In genomic region chr17:13393841-13394710, GRCh38 we compare ENCODE assay signal across 16 cellular contexts.
A peak's percentile ranks its signal among the peaks of the same experiment; 100 is the strongest.
DNase-seq lines count a peak whose midpoint lies in the region; ATAC-seq, FAIRE-seq and TF ChIP-seq lines count a peak whose summit lies in the region.
"Had no signal": no experiment of that assay in that cellular context is flagged by ENCODE, and none has a peak within 500 bp of the region (broad histone marks: within the 10 kb centered on the region; RNA-seq: fewer than 3 reads in every experiment).

No MANE protein-coding gene starts in this region.

- TF ChIP-seq CTCF in HEK293 (tag by site-specific recombination; IDR thresholded peaks at IDR 0.05), result no peak
- TF ChIP-seq CTCF in heart left ventricle (IDR thresholded peaks at IDR 0.05), result no peak
- TF ChIP-seq CTCF in D721Med (IDR thresholded peaks at IDR 0.05; ENCODE audit: insufficient read depth, missing control alignments), result no peak

- H3K9me3 ChIP-seq in HEK293 (ENCODE audit: control insufficient read depth, insufficient read depth, low read depth, low read length) (no peaks in the 10 kb centered on the region), heart left ventricle (no peaks in the 10 kb centered on the region), skeletal muscle satellite cell (replicated peaks; ENCODE audit: low read length) (no peaks in the 10 kb centered on the region)
- H3K9me3 ChIP-seq: psoas muscle had no signal

- ATAC-seq in activated T-helper 17 cell treated with anti-CD3 and anti-CD28 coated beads, Interleukin-2, amount 50 U/mL, for 72 hours (replicated peaks), result peak; percentile 31
- ATAC-seq in heart left ventricle, result peak in 3 of 4 donors; percentile 37 to 91 (median 89)
- no peak for ATAC-seq in HG03565 (IDR thresholded peaks at IDR 0.05; ENCODE audit: unreplicated experiment)
- no peak for ATAC-seq in GM21619 (IDR thresholded peaks at IDR 0.05; ENCODE audit: unreplicated experiment)
- ATAC-seq: psoas muscle had no signal

- H3K36me3 ChIP-seq in HEK293 (ENCODE audit: control insufficient read depth in 2 of 2, insufficient read depth in 1 of 2, low read length in 2 of 2) (no peaks in the 10 kb centered on the region; a peak in 1 of 3 replicates), heart left ventricle (no peaks in the 10 kb centered on the region), skeletal muscle satellite cell (ENCODE audit: insufficient read depth, low read length) (no peaks in the 10 kb centered on the region)

- TF ChIP-seq POLR2A in heart left ventricle (IDR thresholded peaks at IDR 0.05), result no peak

- H3K27me3 ChIP-seq in heart left ventricle (no peaks in the 10 kb centered on the region), skeletal muscle satellite cell (ENCODE audit: control insufficient read depth, insufficient read depth, low read length) (no peaks in the 10 kb centered on the region)

- peak overlapping the region; percentile 46 for H3K4me2 ChIP-seq in skeletal muscle satellite cell (ENCODE audit: low read length)

- CTCF ChIA-PET in HEK293 (lab: Yijun Ruan, JAX), result no interaction called here

- H3K27me3 Mint-ChIP-seq in activated T-helper 17 cell treated with anti-CD3 and anti-CD28 coated beads, Interleukin-2, amount 50 U/mL, for 72 hours, result peaks cover 7% of the 10 kb centered on the region

- H3K4me1 ChIP-seq in HEK293 (ENCODE audit: control insufficient read depth, insufficient read depth, low read length) (no peaks in the 10 kb centered on the region), heart left ventricle (peaks cover 0 to 5% (median 0%) of the 10 kb centered on the region in 12 donors), skeletal muscle satellite cell (ENCODE audit: control insufficient read depth, insufficient read depth, low read length) (peaks cover 19% of the 10 kb centered on the region)
- H3K4me1 ChIP-seq: psoas muscle had no signal

- no peak overlapping the region for H3K27ac Mint-ChIP-seq in activated T-helper 17 cell treated with anti-CD3 and anti-CD28 coated beads, Interleukin-2, amount 50 U/mL, for 72 hours

- H3K9ac ChIP-seq in skeletal muscle satellite cell (ENCODE audit: low read depth, low read length), result no peak overlapping the region

- peak in 1 of 5 donors; percentile 52 for DNase-seq in heart left ventricle
- no peak for DNase-seq in NCI-H2227 treated with DMSO at 0.1 percent for 48 hours (lab: John Stamatoyannopoulos, UW)
- no peak for DNase-seq in D721Med (ENCODE audit: insufficient read length, low spot score)
- DNase-seq: activated CD4-positive, alpha-beta T cell treated with anti-CD3 and anti-CD28 coated beads, Interleukin-2, amount 50 U/mL, for 1 hour; DMS53; H7; mesendoderm; NCI-H2107; psoas muscle; T-helper 1 cell had no signal

- H3K36me3 Mint-ChIP-seq in activated T-helper 17 cell treated with anti-CD3 and anti-CD28 coated beads, Interleukin-2, amount 50 U/mL, for 72 hours (ENCODE audit: low read depth), result no peaks in the 10 kb centered on the region

- no peak for FAIRE-seq in D721Med (lab: Jason Lieb, UNC)
- FAIRE-seq: colon had no signal

- 60 to 69% (median 66%) methylated on average over 12 of the region's 12 CpGs for WGBS in heart left ventricle, 4 donors

- H3K4me3 Mint-ChIP-seq in activated T-helper 17 cell treated with anti-CD3 and anti-CD28 coated beads, Interleukin-2, amount 50 U/mL, for 72 hours, result no peak overlapping the region

- intact Hi-C loops in heart left ventricle (cut with DNase I), result no loop called here

- POLR2A ChIA-PET in HEK293 (lab: Yijun Ruan, JAX), result no interaction called here

- H3K4me1 Mint-ChIP-seq in activated T-helper 17 cell treated with anti-CD3 and anti-CD28 coated beads, Interleukin-2, amount 50 U/mL, for 72 hours, result no peaks in the 10 kb centered on the region

- H3K27ac ChIP-seq in HEK293 (ENCODE audit: extremely low read depth, low read depth, low read length) (no peak overlapping the region), heart left ventricle (no peak overlapping the region)
- H3K27ac ChIP-seq: psoas muscle had no signal

- no peaks in the 10 kb centered on the region for H3K9me3 Mint-ChIP-seq in activated T-helper 17 cell treated with anti-CD3 and anti-CD28 coated beads, Interleukin-2, amount 50 U/mL, for 72 hours

- H3K4me3 ChIP-seq in HEK293 (ENCODE audit: low read depth, low read length) (no peak overlapping the region), heart left ventricle (no peak overlapping the region), skeletal muscle satellite cell (ENCODE audit: low read length) (peak overlapping the region; percentile 3)
- H3K4me3 ChIP-seq: psoas muscle had no signal

TF ChIP-seq in HEK293, 187 proteins besides CTCF, POLR2A, EP300 and RAD21:
- no peak for TF ChIP-seq ZNF248 (tag by site-specific recombination; IDR thresholded peaks at IDR 0.05)
- TF ChIP-seq GLI2 (tag by site-specific recombination; IDR thresholded peaks at IDR 0.05; ENCODE audit: borderline replicate concordance, low read depth), result no peak
- TF ChIP-seq ZNF768 (tag by site-specific recombination; IDR thresholded peaks at IDR 0.05), result no peak
- TF ChIP-seq SETDB1 (IDR thresholded peaks at IDR 0.05; ENCODE audit: insufficient read length, low read length), result peak; percentile 14
- TF ChIP-seq GLIS1 (tag by site-specific recombination; IDR thresholded peaks at IDR 0.05), result no peak
- TF ChIP-seq ZNF366 (tag by site-specific recombination; conservative IDR thresholded peaks at IDR 0.05), result no peak
- TF ChIP-seq ZNF112 (tag by site-specific recombination; IDR thresholded peaks at IDR 0.05), result no peak
- no peak for TF ChIP-seq EGR2 (tag by site-specific recombination; IDR thresholded peaks at IDR 0.05; ENCODE audit: low read depth)
- TF ChIP-seq ZFHX2 (tag by site-specific recombination; conservative IDR thresholded peaks at IDR 0.05), result 0 out of 2 replicates have a peak, but pooled peaks have one; percentile 17
- TF ChIP-seq ZBTB17 (tag by site-specific recombination; IDR thresholded peaks at IDR 0.05), result no peak

Comparison
In these comparisons a context has a peak if more than half of its experiments do, and no peak if none do; other contexts are left out.
1. ATAC-seq: peak in activated T-helper 17 cell treated with anti-CD3 and anti-CD28 coated beads, Interleukin-2, amount 50 U/mL, for 72 hours (single experiment) and heart left ventricle (3 of 4); none in HG03565 (single experiment) and GM21619 (single experiment).